ENCODE assay signal across 8 cellular contexts in the genomic region with DNA sequence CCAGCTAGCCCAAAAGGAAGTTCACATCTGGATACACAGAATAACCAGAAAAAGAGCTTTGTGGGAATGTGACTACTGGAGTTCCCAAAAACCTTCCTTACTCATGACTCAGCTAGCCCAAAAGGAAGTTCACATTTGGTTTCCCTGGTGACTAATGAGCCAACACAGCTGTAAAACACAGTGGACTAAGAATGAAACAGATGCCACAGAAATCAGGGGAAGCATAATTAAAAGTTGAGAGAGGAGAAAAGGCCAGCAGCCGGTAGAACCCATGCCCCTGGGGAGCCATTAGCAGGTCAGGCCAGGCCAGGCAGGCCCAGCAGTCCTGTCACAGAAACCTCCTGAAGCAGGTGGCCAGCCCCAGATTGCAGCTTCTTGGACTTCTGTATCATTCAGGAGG.
DNase-seq lines count a peak whose midpoint lies in the region; ATAC-seq and TF ChIP-seq lines count a peak whose summit lies in the region.

No MANE protein-coding gene starts in this region.

- H3K27ac Mint-ChIP-seq in osteocyte (ENCODE audit: unreplicated experiment) (peak overlapping the region; percentile 82), neural progenitor cell (no peak overlapping the region)
- no peak overlapping the region for H3K27ac Mint-ChIP-seq in activated CD8-positive, alpha-beta T cell treated with anti-CD3 and anti-CD28 coated beads, Interleukin-2, amount 10 ng/mL, durations not matched to agents 7 days and 5 days

- CTCF ChIA-PET in RWPE1 (lab: Yijun Ruan, JAX), result no interaction called here
- CTCF ChIA-PET in activated CD8-positive, alpha-beta T cell treated with anti-CD3 and anti-CD28 coated beads, Interleukin-2, amount 10 ng/mL, durations not matched to agents 7 days and 5 days (lab: Charles Lee), result interaction anchor here (1.0 to 4.2 kb wide), 4 partner anchors 15 to 355 kb away, joined by 3 to 37 read pairs (median 3); no protein-coding TSS in a partner anchor

- no peak overlapping the region for H3K9ac ChIP-seq in neural progenitor cell

- H3K4me1 ChIP-seq in neural progenitor cell, result peaks cover 3% of the 10 kb centered on the region

- H3K36me3 Mint-ChIP-seq in osteocyte (ENCODE audit: unreplicated experiment) (peaks cover 68% of the 10 kb centered on the region), neural progenitor cell (peaks cover 29% of the 10 kb centered on the region)
- H3K36me3 Mint-ChIP-seq in activated CD8-positive, alpha-beta T cell treated with anti-CD3 and anti-CD28 coated beads, Interleukin-2, amount 10 ng/mL, durations not matched to agents 7 days and 5 days (ENCODE audit: low read depth), result no peaks in the 10 kb centered on the region

- no peaks in the 10 kb centered on the region for H3K36me3 ChIP-seq in neural progenitor cell

- no peaks in the 10 kb centered on the region for H3F3A ChIP-seq in neural progenitor cell (ENCODE audit: low read depth)

- H3K27me3 ChIP-seq in neural progenitor cell, result no peaks in the 10 kb centered on the region

- H2AFZ ChIP-seq in neural progenitor cell (replicated peaks), result no peak overlapping the region

- TF ChIP-seq CTCF in RWPE1 (conservative IDR thresholded peaks at IDR 0.05; ENCODE audit: low read depth) (no peak), fibroblast of mammary gland (conservative IDR thresholded peaks at IDR 0.05; ENCODE audit: control insufficient read depth, insufficient read depth, low read depth, low read length) (no peak), osteocyte (IDR thresholded peaks at IDR 0.05) (no peak), neural progenitor cell (IDR thresholded peaks at IDR 0.05) (no peak)

- no peaks in the 10 kb centered on the region for H3K9me3 Mint-ChIP-seq in osteocyte (ENCODE audit: unreplicated experiment)
- H3K9me3 Mint-ChIP-seq in activated CD8-positive, alpha-beta T cell treated with anti-CD3 and anti-CD28 coated beads, Interleukin-2, amount 10 ng/mL, durations not matched to agents 7 days and 5 days (ENCODE audit: insufficient read depth), result no peaks in the 10 kb centered on the region
- no peaks in the 10 kb centered on the region for H3K9me3 Mint-ChIP-seq in neural progenitor cell

- H3K27ac ChIP-seq in RWPE1, result peak overlapping the region; percentile 87
- H3K27ac ChIP-seq in neural progenitor cell, result no peak overlapping the region

- ATAC-seq in GM18502 (IDR thresholded peaks at IDR 0.05; ENCODE audit: poor library complexity, unreplicated experiment), result peak; percentile 67
- peak; percentile 54 for ATAC-seq in HG03066 (IDR thresholded peaks at IDR 0.05; ENCODE audit: low read depth, unreplicated experiment)
- ATAC-seq in HG03280 (IDR thresholded peaks at IDR 0.05; ENCODE audit: unreplicated experiment), result no peak
- no peak for ATAC-seq in activated CD8-positive, alpha-beta T cell treated with anti-CD3 and anti-CD28 coated beads, Interleukin-2, amount 10 ng/mL, durations not matched to agents 7 days and 5 days

- peaks cover 61% of the 10 kb centered on the region for H3K4me1 Mint-ChIP-seq in osteocyte (ENCODE audit: unreplicated experiment)
- peaks cover 7% of the 10 kb centered on the region for H3K4me1 Mint-ChIP-seq in activated CD8-positive, alpha-beta T cell treated with anti-CD3 and anti-CD28 coated beads, Interleukin-2, amount 10 ng/mL, durations not matched to agents 7 days and 5 days (ENCODE audit: low read depth)
- H3K4me1 Mint-ChIP-seq in neural progenitor cell, result peaks cover 17% of the 10 kb centered on the region

- POLR2A ChIA-PET in RWPE1 (lab: Yijun Ruan, JAX; ENCODE audit: low non-redundant PET), result no interaction called here
- POLR2A ChIA-PET in activated CD8-positive, alpha-beta T cell treated with anti-CD3 and anti-CD28 coated beads, Interleukin-2, amount 10 ng/mL, durations not matched to agents 7 days and 5 days (lab: Charles Lee), result no interaction called here

- H3K9me3 ChIP-seq in neural progenitor cell (ENCODE audit: low read depth), result no peaks in the 10 kb centered on the region

- H3K79me2 ChIP-seq in neural progenitor cell (ENCODE audit: low read depth), result no peaks in the 10 kb centered on the region

- H3K27me3 Mint-ChIP-seq in osteocyte (ENCODE audit: unreplicated experiment) (no peaks in the 10 kb centered on the region), neural progenitor cell (ENCODE audit: insufficient read depth, low read depth) (no peaks in the 10 kb centered on the region)
- H3K27me3 Mint-ChIP-seq in activated CD8-positive, alpha-beta T cell treated with anti-CD3 and anti-CD28 coated beads, Interleukin-2, amount 10 ng/mL, durations not matched to agents 7 days and 5 days (ENCODE audit: low read depth), result no peaks in the 10 kb centered on the region

- no peak overlapping the region for H3K4me3 ChIP-seq in fibroblast of mammary gland (ENCODE audit: control insufficient read depth, low read depth, low read length)
- no peak overlapping the region for H3K4me3 ChIP-seq in neural progenitor cell

- peak; percentile 75 for DNase-seq in RWPE1 (ENCODE audit: low spot score)
- peak; percentile 96 for DNase-seq in fibroblast of mammary gland (ENCODE audit: low read depth)
- DNase-seq in osteocyte (ENCODE audit: extremely low spot score, unreplicated experiment), result no peak
- DNase-seq in activated CD8-positive, alpha-beta T cell treated with anti-CD3 and anti-CD28 coated beads, Interleukin-2, amount 10 ng/mL, durations not matched to agents 7 days and 5 days, result no peak
- DNase-seq in neural progenitor cell (ENCODE audit: low spot score), result no peak

- no peaks in the 10 kb centered on the region for H4K20me1 ChIP-seq in neural progenitor cell (ENCODE audit: low read depth)

- H3K4me2 ChIP-seq in neural progenitor cell, result no peak overlapping the region

- H3K4me3 Mint-ChIP-seq in osteocyte (ENCODE audit: unreplicated experiment) (no peak overlapping the region), neural progenitor cell (no peak overlapping the region)
- no peak overlapping the region for H3K4me3 Mint-ChIP-seq in activated CD8-positive, alpha-beta T cell treated with anti-CD3 and anti-CD28 coated beads, Interleukin-2, amount 10 ng/mL, durations not matched to agents 7 days and 5 days

Comparison
In these comparisons a context has a peak if more than half of its experiments do, and no peak if none do; other contexts are left out.
1. ATAC-seq: peak in GM18502 (single experiment) and HG03066 (single experiment); none in HG03280 (single experiment) and activated CD8-positive, alpha-beta T cell treated with anti-CD3 and anti-CD28 coated beads, Interleukin-2, amount 10 ng/mL, durations not matched to agents 7 days and 5 days (single experiment).
2. DNase-seq: peak in RWPE1 (single experiment) and fibroblast of mammary gland (single experiment); none in osteocyte (single experiment), activated CD8-positive, alpha-beta T cell treated with anti-CD3 and anti-CD28 coated beads, Interleukin-2, amount 10 ng/mL, durations not matched to agents 7 days and 5 days (single experiment) and neural progenitor cell (single experiment).